In genomic region chr9:16868706-16869105, GRCh38 we compare ENCODE assay signal across 14 cellular contexts. TPM values are rescaled to one million over a fixed set of nuclear protein-coding genes. Genes with fewer than 3 reads are reported as not detected.
DNase-seq lines count a peak whose midpoint lies in the region; ATAC-seq and TF ChIP-seq lines count a peak whose summit lies in the region.
"Had no signal": no experiment of that assay in that cellular context is flagged by ENCODE, and none has a peak within 500 bp of the region (broad histone marks: within the 10 kb centered on the region; RNA-seq: fewer than 3 reads in every experiment).

No MANE protein-coding gene starts in this region.

- H3K27ac ChIP-seq in breast epithelium (peak overlapping the region; percentile 33 to 56), mammary epithelial cell (ENCODE audit: insufficient read depth, low read depth, low read length) (no peak overlapping the region), muscle layer of colon (ENCODE audit: low read depth, low read length) (peak overlapping the region; percentile 96), tibial nerve (peak overlapping the region in 2 of 4 donors; percentile 90 to 92)
- H3K27ac ChIP-seq: dorsolateral prefrontal cortex had no signal

- H3K9ac ChIP-seq in mammary epithelial cell (ENCODE audit: insufficient read depth, low read length): no peak overlapping the region
- peak overlapping the region; percentile 62 for H3K9ac ChIP-seq in muscle layer of colon (ENCODE audit: low read length)

- BruUV-seq in mammary epithelial cell (replicated peaks; lab: Mats Ljungman, UMichigan): no TSS peak

- no peaks in the 10 kb centered on the region for H3K36me3 Mint-ChIP-seq in endothelial cell (ENCODE audit: low read depth, unreplicated experiment)
- H3K36me3 Mint-ChIP-seq in activated CD4-positive, alpha-beta T cell treated with anti-CD3 and anti-CD28 coated beads, Interleukin-2, amount 10 ng/mL, durations not matched to agents 24 days and 14 days (ENCODE audit: low read depth): peaks cover 1% of the 10 kb centered on the region

- no peak for DNase-seq in breast epithelium (ENCODE audit: low spot score in 2 of 2)
- no peak for DNase-seq in mammary epithelial cell
- no peak for DNase-seq in endothelial cell (ENCODE audit: low spot score)
- no peak for DNase-seq in tibial nerve (ENCODE audit: low spot score in 2 of 2)
- no peak for DNase-seq in activated CD4-positive, alpha-beta T cell treated with anti-CD3 and anti-CD28 coated beads for 1 hour
- DNase-seq in activated CD4-positive, alpha-beta T cell treated with anti-CD3 and anti-CD28 coated beads, Interleukin-2, amount 10 ng/mL, durations not matched to agents 24 days and 14 days: no peak
- DNase-seq: 8988T; activated CD4-positive, CD25-positive, alpha-beta regulatory T cell treated with anti-CD3 and anti-CD28 coated beads, Interleukin-2, amount 50 U/mL, for 72 hours; dorsolateral prefrontal cortex; posterior cingulate gyrus had no signal

- H3K27me3 Mint-ChIP-seq in endothelial cell (ENCODE audit: unreplicated experiment): peaks cover 5% of the 10 kb centered on the region
- H3K27me3 Mint-ChIP-seq in activated CD4-positive, alpha-beta T cell treated with anti-CD3 and anti-CD28 coated beads, Interleukin-2, amount 10 ng/mL, durations not matched to agents 24 days and 14 days: peaks cover 34% of the 10 kb centered on the region

- dilution Hi-C loops in mammary epithelial cell (cut with HindIII; ENCODE audit: low sequenced_read_pairs): no loop called here

- H3K9me3 ChIP-seq in breast epithelium (no peaks in the 10 kb centered on the region), mammary epithelial cell (replicated peaks; ENCODE audit: insufficient read depth, low read length) (no peaks in the 10 kb centered on the region), muscle layer of colon (ENCODE audit: low read length) (no peaks in the 10 kb centered on the region), tibial nerve (no peaks in the 10 kb centered on the region)
- H3K9me3 ChIP-seq: SJSA1 had no signal

- TF ChIP-seq EP300 in tibial nerve (IDR thresholded peaks at IDR 0.05): no peak

- intact Hi-C loops in breast epithelium (cut with DNase I; ENCODE audit: low total_unique reads): no loop called here
- intact Hi-C loops in mammary epithelial cell (cut with micrococcal nuclease): no loop called here
- intact Hi-C loops in activated CD4-positive, alpha-beta T cell treated with anti-CD3 and anti-CD28 coated beads, Interleukin-2, amount 10 ng/mL, durations not matched to agents 24 days and 14 days (cut with micrococcal nuclease): no loop called here

- H3K4me1 ChIP-seq in breast epithelium (no peaks in the 10 kb centered on the region), mammary epithelial cell (ENCODE audit: insufficient read depth, low read length) (peaks cover 11% of the 10 kb centered on the region), muscle layer of colon (ENCODE audit: insufficient read depth, low read length) (peaks cover 27% of the 10 kb centered on the region), tibial nerve (peaks cover 0 to 25% (median 0%) of the 10 kb centered on the region in 4 donors)

- WGBS in mammary epithelial cell (ENCODE audit: low coverage, missing lambda C conversion rate): 89% methylated on average over 5 of the region's 5 CpGs
- 60 to 76% methylated on average over 5 of the region's 5 CpGs for WGBS in tibial nerve, 2 donors

- TF ChIP-seq POLR2A in breast epithelium (IDR thresholded peaks at IDR 0.05) (no peak), tibial nerve (IDR thresholded peaks at IDR 0.05) (no peak)

- H3K36me3 ChIP-seq in breast epithelium: no peaks in the 10 kb centered on the region
- H3K36me3 ChIP-seq in mammary epithelial cell (ENCODE audit: insufficient read depth, low read length): no peaks in the 10 kb centered on the region
- no peaks in the 10 kb centered on the region for H3K36me3 ChIP-seq in muscle layer of colon (ENCODE audit: insufficient read depth, low read length)
- no peaks in the 10 kb centered on the region for H3K36me3 ChIP-seq in tibial nerve
- H3K36me3 ChIP-seq: SJSA1 had no signal

- in situ Hi-C loops in mammary epithelial cell (cut with MboI; ENCODE audit: low sequenced_read_pairs in 2 of 2): no loop called here

- H3K9me3 Mint-ChIP-seq in endothelial cell (ENCODE audit: unreplicated experiment): no peaks in the 10 kb centered on the region
- H3K9me3 Mint-ChIP-seq in activated CD4-positive, alpha-beta T cell treated with anti-CD3 and anti-CD28 coated beads, Interleukin-2, amount 10 ng/mL, durations not matched to agents 24 days and 14 days: no peaks in the 10 kb centered on the region
- H3K9me3 Mint-ChIP-seq: activated T-helper 2 cell treated with anti-CD3 and anti-CD28 coated beads, Interferon-gamma antibody, Interleukin-2, Interleukin-4, amounts not matched to agents 10 μg/mL and 5 μg/mL and 100 μg/mL, durations not matched to agents 14 hours and 24 hours and 36 hours had no signal

- H3K4me3 Mint-ChIP-seq in endothelial cell (ENCODE audit: unreplicated experiment): peak overlapping the region; percentile 91
- no peak overlapping the region for H3K4me3 Mint-ChIP-seq in activated CD4-positive, alpha-beta T cell treated with anti-CD3 and anti-CD28 coated beads, Interleukin-2, amount 10 ng/mL, durations not matched to agents 24 days and 14 days

- no peak overlapping the region for H3K27ac Mint-ChIP-seq in endothelial cell (ENCODE audit: unreplicated experiment)
- no peak overlapping the region for H3K27ac Mint-ChIP-seq in activated CD4-positive, alpha-beta T cell treated with anti-CD3 and anti-CD28 coated beads, Interleukin-2, amount 10 ng/mL, durations not matched to agents 24 days and 14 days
- H3K27ac Mint-ChIP-seq: activated T-helper 2 cell treated with anti-CD3 and anti-CD28 coated beads, Interferon-gamma antibody, Interleukin-2, Interleukin-4, amounts not matched to agents 10 μg/mL and 5 μg/mL and 100 μg/mL, durations not matched to agents 14 hours and 24 hours and 36 hours had no signal

- no peak for ATAC-seq in HG02852 (IDR thresholded peaks at IDR 0.05; ENCODE audit: unreplicated experiment)

- peaks cover 0 to 22% of the 10 kb centered on the region in 2 donors for H3K27me3 ChIP-seq in breast epithelium
- peaks cover 15% of the 10 kb centered on the region for H3K27me3 ChIP-seq in mammary epithelial cell (ENCODE audit: insufficient read depth, low read length)
- no peaks in the 10 kb centered on the region for H3K27me3 ChIP-seq in muscle layer of colon (ENCODE audit: control insufficient read depth in 1 of 2, insufficient read depth in 2 of 2, low read length in 2 of 2)
- H3K27me3 ChIP-seq in tibial nerve: no peaks in the 10 kb centered on the region
- H3K27me3 ChIP-seq: SJSA1 had no signal

- CTCF ChIA-PET in mammary epithelial cell (lab: Charles Lee; ENCODE audit: low non-redundant PET): interaction anchor here (0.6 kb wide), 1 partner anchor 74 kb away, joined by 3 read pairs; no protein-coding TSS in a partner anchor

- TF ChIP-seq CTCF in breast epithelium (IDR thresholded peaks at IDR 0.05) (no peak), mammary epithelial cell (conservative IDR thresholded peaks at IDR 0.05 in 1 of 2, IDR thresholded peaks at IDR 0.05 in 1 of 2; ENCODE audit: extremely low read depth in 1 of 2, insufficient read depth in 1 of 2, low read depth in 1 of 2, low read length in 2 of 2) (no peak), endothelial cell (IDR thresholded peaks at IDR 0.05; ENCODE audit: unreplicated experiment) (no peak), tibial nerve (IDR thresholded peaks at IDR 0.05) (no peak)

- H3K79me2 ChIP-seq in mammary epithelial cell (ENCODE audit: insufficient read depth, low read length): no peaks in the 10 kb centered on the region

- H3K4me1 Mint-ChIP-seq in endothelial cell (ENCODE audit: unreplicated experiment): peaks cover 15% of the 10 kb centered on the region
- peaks cover 2% of the 10 kb centered on the region for H3K4me1 Mint-ChIP-seq in activated CD4-positive, alpha-beta T cell treated with anti-CD3 and anti-CD28 coated beads, Interleukin-2, amount 10 ng/mL, durations not matched to agents 24 days and 14 days

- H4K20me1 ChIP-seq in mammary epithelial cell (ENCODE audit: insufficient read depth, low read length): no peaks in the 10 kb centered on the region

- no peak overlapping the region for H3K4me2 ChIP-seq in mammary epithelial cell (ENCODE audit: insufficient read depth, low read depth, low read length)

- H3K4me3 ChIP-seq in breast epithelium (peak overlapping the region; percentile 63 to 91 (median 79)), mammary epithelial cell (replicated peaks in 1 of 3; ENCODE audit: insufficient read depth in 1 of 3, low read depth in 2 of 3, low read length in 3 of 3) (no peak overlapping the region), muscle layer of colon (ENCODE audit: low read depth in 1 of 2, low read length in 2 of 2) (peak overlapping the region; percentile 29 to 80), tibial nerve (peak overlapping the region; percentile 42 to 83 (median 60))

- H2AFZ ChIP-seq in mammary epithelial cell (ENCODE audit: low read depth, low read length): no peak overlapping the region

RNA-seq across cellular contexts. Expression of gene BNC2, which starts 1.8 kb away (rescaled TPM):
- total RNA-seq in breast epithelium: 10 to 100 TPM; 15.8 to 21.1 (median 17.0) TPM
- under 1 TPM; 0.09 to 0.17 TPM for total RNA-seq in mammary epithelial cell
- 0.03 TPM for polyA plus RNA-seq in mammary epithelial cell
- polyA minus RNA-seq in mammary epithelial cell: not detected
- 20.1 TPM for total RNA-seq in endothelial cell (ENCODE audit: unreplicated experiment)
- total RNA-seq in tibial nerve: 10 to 100 TPM; 69.9 to 89.6 (median 88.4) TPM
- not detected in 2 replicates for total RNA-seq in activated CD4-positive, alpha-beta T cell treated with anti-CD3 and anti-CD28 coated beads, Interleukin-2, amount 10 ng/mL, durations not matched to agents 24 days and 14 days
- total RNA-seq: activated T-helper 2 cell treated with anti-CD3 and anti-CD28 coated beads, Interferon-gamma antibody, Interleukin-2, Interleukin-4, amounts not matched to agents 10 μg/mL and 5 μg/mL and 100 μg/mL, durations not matched to agents 14 hours and 24 hours and 36 hours had no signal

Comparison
In these comparisons a context has a peak if more than half of its experiments do, and no peak if none do; other contexts are left out.
1. H3K4me3 ChIP-seq: peak in breast epithelium (3 of 3), muscle layer of colon (2 of 2) and tibial nerve (4 of 4); none in mammary epithelial cell (0 of 3).
2. RNA of gene BNC2, which starts 1.8 kb away (total RNA-seq): 69.9 to 89.6 TPM in tibial nerve, 20.1 TPM in endothelial cell (single experiment) and 15.8 to 21.1 TPM in breast epithelium; 0.09 to 0.17 TPM in mammary epithelial cell and not detected in activated CD4-positive, alpha-beta T cell treated with anti-CD3 and anti-CD28 coated beads, Interleukin-2, amount 10 ng/mL, durations not matched to agents 24 days and 14 days; every median in the first group is over 10 times any median in the second.